ENCODE assay signal across 8 cellular contexts in the genomic region with DNA sequence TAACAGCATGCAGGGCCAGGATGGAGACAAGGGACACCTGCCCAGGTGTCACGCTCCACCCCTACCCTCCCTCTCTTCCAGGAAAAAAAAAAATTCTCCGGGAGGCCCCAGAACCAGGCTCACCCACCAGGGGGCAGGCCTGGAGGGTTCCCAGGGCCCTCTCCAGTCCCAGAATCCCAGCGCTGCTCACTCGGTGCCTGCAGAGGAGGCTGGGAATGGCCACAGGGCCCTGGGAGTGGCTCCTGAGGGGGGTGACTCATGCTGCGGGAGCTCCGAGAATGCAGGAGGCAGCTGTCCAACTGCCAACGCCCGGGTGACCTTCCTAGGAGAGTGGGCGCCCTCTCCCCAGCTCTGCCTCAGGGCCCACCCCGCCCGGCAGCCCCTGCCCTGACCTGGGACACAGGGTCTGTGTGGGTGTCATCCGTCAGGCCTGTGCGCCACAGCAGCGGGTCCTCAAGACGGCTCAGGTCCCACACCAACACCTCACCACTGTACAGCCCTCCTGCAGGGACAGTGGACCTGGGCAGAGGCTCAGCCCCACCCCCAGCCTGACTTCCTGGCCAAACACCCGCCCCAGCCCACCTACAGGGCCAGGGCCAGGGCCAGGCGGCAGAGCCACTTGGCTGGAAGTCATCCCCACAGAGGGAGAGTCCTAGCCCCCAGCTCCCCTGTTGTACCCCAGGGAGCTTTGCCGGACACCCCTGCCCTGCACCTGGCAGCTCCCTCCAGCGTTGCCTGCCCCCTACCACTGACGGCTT. TPM values are rescaled to one million over a fixed set of nuclear protein-coding genes. Genes with fewer than 3 reads are reported as not detected.
DNase-seq lines count a peak whose midpoint lies in the region; FAIRE-seq and TF ChIP-seq lines count a peak whose summit lies in the region.

No MANE protein-coding gene starts in this region.

- H3K4me1 ChIP-seq in KMS-11 (ENCODE audit: low read depth, poor library complexity, severe bottlenecking), result peaks cover 9% of the 10 kb centered on the region

- no peaks in the 10 kb centered on the region for H3K79me2 ChIP-seq in KMS-11 (ENCODE audit: insufficient read depth, low read depth)

- no peaks in the 10 kb centered on the region for H4K20me1 ChIP-seq in KMS-11 (ENCODE audit: insufficient read depth)

- FAIRE-seq in D721Med (lab: Jason Lieb, UNC), result no peak

- no peak overlapping the region for H3K9ac ChIP-seq in KMS-11

- DNase-seq in D721Med (ENCODE audit: insufficient read length, low spot score) (no peak), WERI-Rb-1 (peak; percentile 80), cardiac septum (ENCODE audit: low spot score) (peak; percentile 92), pulmonary artery endothelial cell (ENCODE audit: low read depth, low spot score) (peak; percentile 75), NCI-H748 (lab: John Stamatoyannopoulos, UW; ENCODE audit: unreplicated experiment) (no peak), T-helper 2 cell (no peak)
- no peak for DNase-seq in effector CD4-positive, alpha-beta T cell

- no peak overlapping the region for H2AFZ ChIP-seq in KMS-11 (ENCODE audit: low read depth)

- H3K36me3 ChIP-seq in KMS-11 (ENCODE audit: insufficient read depth) (no peaks in the 10 kb centered on the region), WERI-Rb-1 (peaks cover 95% of the 10 kb centered on the region)

- H3K9me3 ChIP-seq in WERI-Rb-1 (ENCODE audit: severe bottlenecking), result no peaks in the 10 kb centered on the region

- no peak overlapping the region for H3K4me2 ChIP-seq in KMS-11

- no peak overlapping the region for H3K4me3 ChIP-seq in KMS-11 (IDR thresholded peaks at IDR 0.05; ENCODE audit: insufficient read depth, low read depth, low read length)
- H3K4me3 ChIP-seq in WERI-Rb-1 (ENCODE audit: low read depth, low read length), result no peak overlapping the region

- H3K27ac ChIP-seq in KMS-11 (no peak overlapping the region), WERI-Rb-1 (no peak overlapping the region)

- TF ChIP-seq CTCF in D721Med (IDR thresholded peaks at IDR 0.05; ENCODE audit: insufficient read depth, missing control alignments) (peak; percentile 28), KMS-11 (conservative IDR thresholded peaks at IDR 0.05; ENCODE audit: low read depth, low read length) (peak; percentile 48), WERI-Rb-1 (IDR thresholded peaks at IDR 0.05; ENCODE audit: low read depth, low read length) (peak; percentile 71)

- H3K27me3 ChIP-seq in KMS-11 (ENCODE audit: insufficient read depth, low read depth) (no peaks in the 10 kb centered on the region), WERI-Rb-1 (ENCODE audit: insufficient read depth, low read depth, severe bottlenecking) (no peaks in the 10 kb centered on the region)

- intact Hi-C loops in cardiac septum (cut with DNase I), result loop anchor here (2.0 to 5.0 kb wide), 2 partner anchors 53 to 67 kb away; partner anchors contain the start of genes PKN3 and SET

RNA-seq across cellular contexts. Expression of gene DYNC2I2, which starts 21.2 kb away (rescaled TPM):
- 29.6 TPM for total RNA-seq in cardiac septum
- total RNA-seq in pulmonary artery endothelial cell, result 86.4 and 101 TPM in 2 replicates

RNA-seq across cellular contexts. Expression of gene SET, which starts 53.6 kb away (rescaled TPM):
- total RNA-seq in cardiac septum, result 212 TPM
- total RNA-seq in pulmonary artery endothelial cell, result 618 and 795 TPM in 2 replicates

Comparison
In these comparisons a context has a peak if more than half of its experiments do, and no peak if none do; other contexts are left out.
1. DNase-seq: peak in WERI-Rb-1 (single experiment), cardiac septum (single experiment) and pulmonary artery endothelial cell (single experiment); none in D721Med (single experiment), effector CD4-positive, alpha-beta T cell (single experiment), NCI-H748 (single experiment) and T-helper 2 cell (0 of 5).
2. Peak in every context shown above with its lines, with median percentiles within 50 percentile points of each other: CTCF ChIP-seq.